1 cellular context compared by ENCODE assay signal in genomic region chr4:113563691-113564378, GRCh38.
TF ChIP-seq lines count a peak whose summit lies in the region.

No MANE protein-coding gene starts in this region.

TF ChIP-seq in GM12878, 131 proteins besides CTCF, POLR2A, EP300 and RAD21 (continued from another document):
- TF ChIP-seq ZBTB11 (CRISPR knock-in tag; IDR thresholded peaks at IDR 0.05) (no peak), POU2F2 (IDR thresholded peaks at IDR 0.05; ENCODE audit: borderline replicate concordance, low read depth, low read length) (0 out of 3 replicates have a peak, but pooled peaks have one; percentile 34), SPI1 (IDR thresholded peaks at IDR 0.05; ENCODE audit: borderline replicate concordance, insufficient read depth, low read depth, low read length) (peak; percentile 49; the same call in 1 of the 2 replicates)
TF ChIP-seq in GM12878: peak in this region for 2.
